8 cellular contexts compared by ENCODE assay signal in genomic region chr4:142846105-142846728, GRCh38. TPM values are rescaled to one million over a fixed set of nuclear protein-coding genes. Genes with fewer than 3 reads are reported as not detected.
A peak's percentile ranks its signal among the peaks of the same experiment; 100 is the strongest.
DNase-seq lines count a peak whose midpoint lies in the region; ATAC-seq and TF ChIP-seq lines count a peak whose summit lies in the region.

TSS of gene INPP4B (minus strand) at chr4:142846301.

- DNase-seq in AG09309 (ENCODE audit: low read depth) (no peak), Peyer's patch (peak in 2 of 3 donors; percentile 53 to 70), activated gamma-delta T cell treated with Interleukin-2 at 50 U/mL for 16 hours (peak; percentile 8), foreskin keratinocyte (peak in 1 of 2 donors; percentile 46), nephron progenitor cell (peak; percentile 68), thoracic aorta (ENCODE audit: low spot score) (no peak), cerebellar nuclear complex (lab: John Stamatoyannopoulos, UW) (no peak)

- H3K27me3 Mint-ChIP-seq in nephron progenitor cell (ENCODE audit: low read depth, poor library complexity), result peaks cover 67% of the 10 kb centered on the region

- H3K4me1 ChIP-seq in Peyer's patch (peaks cover 0 to 22% (median 0%) of the 10 kb centered on the region in 4 donors), foreskin keratinocyte (peaks cover 3% of the 10 kb centered on the region), thoracic aorta (ENCODE audit: control insufficient read depth in 1 of 2, low read depth in 2 of 2) (peaks cover under 1 to 13% of the 10 kb centered on the region in 2 donors)

- H3K27me3 ChIP-seq in Peyer's patch (no peaks in the 10 kb centered on the region), foreskin keratinocyte (peaks cover 20% of the 10 kb centered on the region), thoracic aorta (replicated peaks; ENCODE audit: insufficient read depth) (no peaks in the 10 kb centered on the region)

- H3K27ac ChIP-seq in Peyer's patch (peak within 1 kb of the TSS; percentile 3 to 76 (median 34)), foreskin keratinocyte (no peak within 1 kb of the TSS), thoracic aorta (peak within 1 kb of the TSS; percentile 76 to 84)

- H3K4me3 ChIP-seq in AG09309 (ENCODE audit: control insufficient read depth, low read depth, low read length), result peak within 1 kb of the TSS; percentile 90
- H3K4me3 ChIP-seq in Peyer's patch, result peak within 1 kb of the TSS; percentile 43 to 82 (median 54)
- H3K4me3 ChIP-seq in thoracic aorta, result peak within 1 kb of the TSS; percentile 88

- TF ChIP-seq CTCF in AG09309 (IDR thresholded peaks at IDR 0.05; ENCODE audit: control insufficient read depth, insufficient read depth, low read depth, low read length, missing control alignments), result no peak
- TF ChIP-seq CTCF in Peyer's patch (IDR thresholded peaks at IDR 0.05), result no peak
- no peak for TF ChIP-seq CTCF in foreskin keratinocyte (conservative IDR thresholded peaks at IDR 0.05)
- TF ChIP-seq CTCF in nephron progenitor cell (IDR thresholded peaks at IDR 0.05), result no peak
- no peak for TF ChIP-seq CTCF in thoracic aorta (IDR thresholded peaks at IDR 0.05)

- H3K36me3 Mint-ChIP-seq in nephron progenitor cell (ENCODE audit: low read depth), result no peaks in the 10 kb centered on the region

- no peak within 1 kb of the TSS for H3K27ac Mint-ChIP-seq in nephron progenitor cell

- H3K4me3 Mint-ChIP-seq in nephron progenitor cell, result peak within 1 kb of the TSS; percentile 91

- no peaks in the 10 kb centered on the region for H3K9me3 ChIP-seq in Peyer's patch
- H3K9me3 ChIP-seq in thoracic aorta, result no peaks in the 10 kb centered on the region

- TF ChIP-seq POLR2A in Peyer's patch (IDR thresholded peaks at IDR 0.05), result no peak

- no peaks in the 10 kb centered on the region for H3K9me3 Mint-ChIP-seq in nephron progenitor cell

- peaks cover 5% of the 10 kb centered on the region for H3K4me1 Mint-ChIP-seq in nephron progenitor cell

- H3K36me3 ChIP-seq in Peyer's patch (no peaks in the 10 kb centered on the region), thoracic aorta (no peaks in the 10 kb centered on the region)

- ATAC-seq in GM21723 (IDR thresholded peaks at IDR 0.05; ENCODE audit: unreplicated experiment), result peak; percentile 48
- ATAC-seq in foreskin keratinocyte, result peak; percentile 70
- ATAC-seq in thoracic aorta (ENCODE audit: insufficient number of reproducible peaks, low FRiP score, low read depth), result peak; percentile 64

RNA-seq across cellular contexts. Expression of gene INPP4B, which starts in this region (rescaled TPM):
- total RNA-seq in Peyer's patch (10 to 100 TPM; 38.9 to 48.7 (median 44.2) TPM), foreskin keratinocyte (46.9 and 61.6 TPM in 2 replicates), thoracic aorta (10 to 100 TPM; 21.1 to 30.4 TPM)
- 10.8 and 11.0 TPM in 2 replicates for polyA plus RNA-seq in foreskin keratinocyte

Comparison
In these comparisons a context has a peak if more than half of its experiments do, and no peak if none do; other contexts are left out.
1. DNase-seq: peak in Peyer's patch (2 of 3), activated gamma-delta T cell treated with Interleukin-2 at 50 U/mL for 16 hours (single experiment) and nephron progenitor cell (single experiment); none in AG09309 (single experiment), thoracic aorta (single experiment) and cerebellar nuclear complex (0 of 2).
2. Peak in every context shown above with its lines, with median percentiles within 50 percentile points of each other: H3K4me3 ChIP-seq and ATAC-seq.